ENCODE assay signal across 2 cellular contexts in the genomic region with DNA sequence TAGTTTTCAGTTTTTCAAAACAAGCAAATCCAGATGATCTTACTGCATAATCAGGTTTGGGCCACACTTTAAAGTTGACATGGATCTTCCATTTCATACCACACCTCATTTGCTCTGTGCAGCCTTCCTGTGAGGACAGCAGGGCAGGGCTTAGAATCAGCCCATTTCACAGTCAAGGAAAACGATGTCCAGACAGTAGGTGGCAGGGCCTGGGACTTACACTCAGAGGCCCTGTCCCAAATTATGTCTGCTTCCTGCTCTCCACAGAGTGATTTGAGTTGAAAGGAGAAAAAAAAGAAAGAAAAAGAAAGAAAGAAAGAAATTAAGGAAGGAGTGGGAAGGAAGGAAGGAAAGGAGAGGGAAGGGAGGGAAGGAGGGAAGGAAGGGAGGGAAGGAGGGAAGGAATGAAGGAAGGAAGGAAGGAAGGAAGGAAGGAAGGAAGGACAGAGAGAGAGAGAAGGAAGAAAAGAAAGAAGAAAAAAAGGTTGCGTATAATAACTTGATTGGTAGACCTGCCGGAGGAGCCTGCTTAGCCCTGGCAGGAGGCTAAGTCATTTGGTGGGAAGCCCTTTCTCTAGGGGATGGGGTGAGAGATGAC.
TF ChIP-seq lines count a peak whose summit lies in the region.

No MANE protein-coding gene starts in this region.

TF ChIP-seq in SK-N-SH treated with all-trans-retinoic acid at 6 μM for 48 hours, 23 proteins besides CTCF, POLR2A, EP300 and RAD21 (continued from another document):
- TF ChIP-seq ZFP30 (CRISPR knock-in tag; IDR thresholded peaks at IDR 0.05) (no peak), CSDC2 (CRISPR knock-in tag; IDR thresholded peaks at IDR 0.05) (no peak)

TF ChIP-seq in SK-N-SH, 30 proteins besides CTCF, POLR2A, EP300 and RAD21 (continued from another document):
- TF ChIP-seq, protein P1, sequence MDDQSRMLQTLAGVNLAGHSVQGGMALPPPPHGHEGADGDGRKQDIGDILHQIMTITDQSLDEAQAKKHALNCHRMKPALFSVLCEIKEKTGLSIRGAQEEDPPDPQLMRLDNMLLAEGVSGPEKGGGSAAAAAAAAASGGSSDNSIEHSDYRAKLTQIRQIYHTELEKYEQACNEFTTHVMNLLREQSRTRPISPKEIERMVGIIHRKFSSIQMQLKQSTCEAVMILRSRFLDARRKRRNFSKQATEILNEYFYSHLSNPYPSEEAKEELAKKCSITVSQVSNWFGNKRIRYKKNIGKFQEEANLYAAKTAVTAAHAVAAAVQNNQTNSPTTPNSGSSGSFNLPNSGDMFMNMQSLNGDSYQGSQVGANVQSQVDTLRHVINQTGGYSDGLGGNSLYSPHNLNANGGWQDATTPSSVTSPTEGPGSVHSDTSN (IDR thresholded peaks at IDR 0.05): no peak
- no peak for TF ChIP-seq TCF12 (IDR thresholded peaks at IDR 0.05)
- TF ChIP-seq, protein P2, sequence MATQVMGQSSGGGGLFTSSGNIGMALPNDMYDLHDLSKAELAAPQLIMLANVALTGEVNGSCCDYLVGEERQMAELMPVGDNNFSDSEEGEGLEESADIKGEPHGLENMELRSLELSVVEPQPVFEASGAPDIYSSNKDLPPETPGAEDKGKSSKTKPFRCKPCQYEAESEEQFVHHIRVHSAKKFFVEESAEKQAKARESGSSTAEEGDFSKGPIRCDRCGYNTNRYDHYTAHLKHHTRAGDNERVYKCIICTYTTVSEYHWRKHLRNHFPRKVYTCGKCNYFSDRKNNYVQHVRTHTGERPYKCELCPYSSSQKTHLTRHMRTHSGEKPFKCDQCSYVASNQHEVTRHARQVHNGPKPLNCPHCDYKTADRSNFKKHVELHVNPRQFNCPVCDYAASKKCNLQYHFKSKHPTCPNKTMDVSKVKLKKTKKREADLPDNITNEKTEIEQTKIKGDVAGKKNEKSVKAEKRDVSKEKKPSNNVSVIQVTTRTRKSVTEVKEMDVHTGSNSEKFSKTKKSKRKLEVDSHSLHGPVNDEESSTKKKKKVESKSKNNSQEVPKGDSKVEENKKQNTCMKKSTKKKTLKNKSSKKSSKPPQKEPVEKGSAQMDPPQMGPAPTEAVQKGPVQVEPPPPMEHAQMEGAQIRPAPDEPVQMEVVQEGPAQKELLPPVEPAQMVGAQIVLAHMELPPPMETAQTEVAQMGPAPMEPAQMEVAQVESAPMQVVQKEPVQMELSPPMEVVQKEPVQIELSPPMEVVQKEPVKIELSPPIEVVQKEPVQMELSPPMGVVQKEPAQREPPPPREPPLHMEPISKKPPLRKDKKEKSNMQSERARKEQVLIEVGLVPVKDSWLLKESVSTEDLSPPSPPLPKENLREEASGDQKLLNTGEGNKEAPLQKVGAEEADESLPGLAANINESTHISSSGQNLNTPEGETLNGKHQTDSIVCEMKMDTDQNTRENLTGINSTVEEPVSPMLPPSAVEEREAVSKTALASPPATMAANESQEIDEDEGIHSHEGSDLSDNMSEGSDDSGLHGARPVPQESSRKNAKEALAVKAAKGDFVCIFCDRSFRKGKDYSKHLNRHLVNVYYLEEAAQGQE (IDR thresholded peaks at IDR 0.05; ENCODE audit: low read depth, low read length): no peak
- TF ChIP-seq ELF1 (IDR thresholded peaks at IDR 0.05): no peak
- no peak for TF ChIP-seq YY1 (IDR thresholded peaks at IDR 0.05; ENCODE audit: low read depth)
- TF ChIP-seq NRF1 (IDR thresholded peaks at IDR 0.05; ENCODE audit: low read depth, low read length): no peak
- no peak for TF ChIP-seq NFIC (IDR thresholded peaks at IDR 0.05; ENCODE audit: borderline replicate concordance)
- no peak for TF ChIP-seq SIN3A (IDR thresholded peaks at IDR 0.05; ENCODE audit: borderline replicate concordance, low read depth, low read length)
- TF ChIP-seq, protein P3, sequence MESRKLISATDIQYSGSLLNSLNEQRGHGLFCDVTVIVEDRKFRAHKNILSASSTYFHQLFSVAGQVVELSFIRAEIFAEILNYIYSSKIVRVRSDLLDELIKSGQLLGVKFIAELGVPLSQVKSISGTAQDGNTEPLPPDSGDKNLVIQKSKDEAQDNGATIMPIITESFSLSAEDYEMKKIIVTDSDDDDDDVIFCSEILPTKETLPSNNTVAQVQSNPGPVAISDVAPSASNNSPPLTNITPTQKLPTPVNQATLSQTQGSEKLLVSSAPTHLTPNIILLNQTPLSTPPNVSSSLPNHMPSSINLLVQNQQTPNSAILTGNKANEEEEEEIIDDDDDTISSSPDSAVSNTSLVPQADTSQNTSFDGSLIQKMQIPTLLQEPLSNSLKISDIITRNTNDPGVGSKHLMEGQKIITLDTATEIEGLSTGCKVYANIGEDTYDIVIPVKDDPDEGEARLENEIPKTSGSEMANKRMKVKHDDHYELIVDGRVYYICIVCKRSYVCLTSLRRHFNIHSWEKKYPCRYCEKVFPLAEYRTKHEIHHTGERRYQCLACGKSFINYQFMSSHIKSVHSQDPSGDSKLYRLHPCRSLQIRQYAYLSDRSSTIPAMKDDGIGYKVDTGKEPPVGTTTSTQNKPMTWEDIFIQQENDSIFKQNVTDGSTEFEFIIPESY (IDR thresholded peaks at IDR 0.05; ENCODE audit: borderline replicate concordance, low read depth): no peak
- TF ChIP-seq CHD2 (IDR thresholded peaks at IDR 0.05; ENCODE audit: low read length, partially characterized antibody): no peak
